8 cellular contexts compared by ENCODE assay signal in genomic region chr7:34320926-34321609, GRCh38.
DNase-seq lines count a peak whose midpoint lies in the region; ATAC-seq and TF ChIP-seq lines count a peak whose summit lies in the region.

No MANE protein-coding gene starts in this region.

- DNase-seq in H9 (peak; percentile 84), LHCN-M2 (ENCODE audit: low read depth) (peak; percentile 52), Panc1 (ENCODE audit: low read depth, low spot score) (peak; percentile 58), foreskin melanocyte (peak; percentile 48), osteoblast (ENCODE audit: insufficient read length, low spot score, missing footprints) (peak; percentile 90), GF-D8 (lab: John Stamatoyannopoulos, UW) (no peak)
- peak; percentile 37 for DNase-seq in activated naive CD4-positive, alpha-beta T cell treated with Interleukin-2 at 50 U/mL for 16 hours

- H3K23me2 ChIP-seq in H9 (ENCODE audit: insufficient read length, low read depth, low read length, poor library complexity, severe bottlenecking) = peaks cover 2% of the 10 kb centered on the region

- H2AK5ac ChIP-seq in H9 (ENCODE audit: insufficient read length, low read length) = no peak overlapping the region

- POLR2A ChIA-PET in Panc1 (lab: Charles Lee) = no interaction called here

- no peak overlapping the region for H2BK5ac ChIP-seq in H9 (ENCODE audit: insufficient read length, low read length)

- no peak overlapping the region for H2BK20ac ChIP-seq in H9 (ENCODE audit: low read depth, low read length, poor library complexity, severe bottlenecking)

- no peak overlapping the region for H2BK15ac ChIP-seq in H9 (ENCODE audit: low read depth, low read length)

- H3K4me1 ChIP-seq in H9 (ENCODE audit: insufficient read depth, low read length) (no peaks in the 10 kb centered on the region), Panc1 (ENCODE audit: control insufficient read depth, insufficient read depth, low read length) (peaks cover 6% of the 10 kb centered on the region; the same call in 1 of the 2 replicates), osteoblast (ENCODE audit: insufficient read depth, low read length) (no peaks in the 10 kb centered on the region)

- H3K27me3 ChIP-seq in H9 (ENCODE audit: insufficient read depth, low read length) = no peaks in the 10 kb centered on the region
- H3K27me3 ChIP-seq in Panc1 (ENCODE audit: control insufficient read depth, insufficient read depth, low read length) = no peaks in the 10 kb centered on the region
- H3K27me3 ChIP-seq in osteoblast (ENCODE audit: insufficient read depth, low read length) = no peaks in the 10 kb centered on the region

- no peak overlapping the region for H3K14ac ChIP-seq in H9 (ENCODE audit: insufficient read depth, low read length)

- peaks cover 3 to 5% of the 10 kb centered on the region in 2 experiments for H3K4me1 Mint-ChIP-seq in H9

- no peaks in the 10 kb centered on the region for H3K9me3 Mint-ChIP-seq in H9

- no peaks in the 10 kb centered on the region for H3K27me3 Mint-ChIP-seq in H9 (ENCODE audit: low read depth)

- H3K9ac ChIP-seq in H9 (ENCODE audit: extremely low read depth, insufficient read length, low read length) = no peak overlapping the region

- H3K23ac ChIP-seq in H9 (ENCODE audit: insufficient read length, low read depth, low read length) = no peak overlapping the region

- no peak overlapping the region for H2BK120ac ChIP-seq in H9 (ENCODE audit: low read depth, low read length, poor library complexity, severe bottlenecking)

- in situ Hi-C loops in Panc1 (cut with HindIII; ENCODE audit: low pct_unique_long_range_greater_than_20kb, low sequenced_read_pairs) = no loop called here

- no peak overlapping the region for H3K56ac ChIP-seq in H9 (ENCODE audit: insufficient read length, low read depth, low read length)

- H2BK12ac ChIP-seq in H9 (ENCODE audit: insufficient read length, low read depth, low read length) = no peak overlapping the region

- no peak overlapping the region for H4K5ac ChIP-seq in H9 (ENCODE audit: insufficient read length, low read depth, low read length)

- H3K9me3 ChIP-seq in H9 (ENCODE audit: control insufficient read depth, low read depth, low read length) = no peaks in the 10 kb centered on the region
- H3K9me3 ChIP-seq in Panc1 (ENCODE audit: control insufficient read depth, insufficient read depth, low read depth, low read length) = no peaks in the 10 kb centered on the region
- H3K9me3 ChIP-seq in osteoblast (ENCODE audit: low read depth, low read length) = no peaks in the 10 kb centered on the region

- H3K4me2 ChIP-seq in H9 (ENCODE audit: insufficient read depth, insufficient read length, low read length) (peak overlapping the region; percentile 48), osteoblast (ENCODE audit: insufficient read depth, low read length) (peak overlapping the region; percentile 56)

- no peak overlapping the region for H3K27ac Mint-ChIP-seq in H9

- BruUV-seq in Panc1 (replicated peaks; lab: Mats Ljungman, UMichigan) = no TSS peak

- H3K27ac ChIP-seq in H9 (ENCODE audit: insufficient read length, low read depth, low read length) (no peak overlapping the region), Panc1 (ENCODE audit: low read length) (no peak overlapping the region), osteoblast (ENCODE audit: low read depth, low read length) (no peak overlapping the region)

- peak overlapping the region in 1 of 2 experiments; percentile 54; a peak in 2 of 5 replicates for H3K4me3 Mint-ChIP-seq in H9

- H3K79me1 ChIP-seq in H9 (ENCODE audit: insufficient read depth, low read depth, low read length, poor library complexity, severe bottlenecking) = no peaks in the 10 kb centered on the region

- no peak overlapping the region for H3K18ac ChIP-seq in H9 (ENCODE audit: insufficient read length, low read depth, low read length)

- H3K79me2 ChIP-seq in H9 (ENCODE audit: insufficient read depth, low read length) (no peaks in the 10 kb centered on the region), osteoblast (ENCODE audit: insufficient read depth, low read length) (no peaks in the 10 kb centered on the region)

- no peak overlapping the region for H4K8ac ChIP-seq in H9 (replicated peaks; ENCODE audit: insufficient read length, low read depth, low read length)

- no peak overlapping the region for H4K91ac ChIP-seq in H9 (ENCODE audit: insufficient read length, low read depth, low read length)

- ATAC-seq in Panc1 = peak; percentile 96

- no peak overlapping the region for H2AFZ ChIP-seq in H9 (ENCODE audit: low read length)
- H2AFZ ChIP-seq in osteoblast (ENCODE audit: low read length) = no peak overlapping the region

- CTCF ChIA-PET in Panc1 (lab: Charles Lee) = interaction anchor here (0.6 to 1.5 kb wide), 4 partner anchors 164 to 715 kb away, joined by 3 to 11 read pairs (median 7); no protein-coding TSS in a partner anchor

- no peak overlapping the region for H3K4ac ChIP-seq in H9 (ENCODE audit: low read depth, low read length)

- no CpG with 5 or more reads among the region's 24 CpGs for WGBS in H9 (ENCODE audit: extremely low coverage, insufficient read length, low lambda C conversion rate)

- no peaks in the 10 kb centered on the region for H4K20me1 ChIP-seq in H9 (ENCODE audit: control insufficient read depth, insufficient read depth, insufficient read length)
- H4K20me1 ChIP-seq in osteoblast (ENCODE audit: insufficient read depth, low read length) = no peaks in the 10 kb centered on the region

- TF ChIP-seq CTCF in GM12872 (IDR thresholded peaks at IDR 0.05; ENCODE audit: insufficient read depth, low read depth, low read length) (peak; percentile 88), H9 (conservative IDR thresholded peaks at IDR 0.05) (peak; percentile 96), Panc1 (IDR thresholded peaks at IDR 0.05) (peak; percentile 96), osteoblast (IDR thresholded peaks at IDR 0.05; ENCODE audit: extremely low read depth, low read depth, low read length) (peak; percentile 92)

- H3K36me3 Mint-ChIP-seq in H9 (ENCODE audit: insufficient read depth in 1 of 3, low read depth in 3 of 3) = no peaks in the 10 kb centered on the region

- intact Hi-C loops in Panc1 (cut with micrococcal nuclease; ENCODE audit: unreplicated experiment) = loop anchor here (2.0 to 10.0 kb wide), 4 partner anchors 104 to 714 kb away; partner anchors contain the start of gene DPY19L1

- peak overlapping the region; percentile 17 to 46 for H3K4me3 ChIP-seq in Panc1 (ENCODE audit: low read depth in 2 of 2, low read length in 2 of 2)
- no peak overlapping the region for H3K4me3 ChIP-seq in osteoblast (ENCODE audit: insufficient read depth, low read length)

- H3K36me3 ChIP-seq in Panc1 (ENCODE audit: control insufficient read depth, insufficient read depth, low read length) (no peaks in the 10 kb centered on the region), osteoblast (ENCODE audit: insufficient read depth, low read length) (no peaks in the 10 kb centered on the region)

- H3T11ph ChIP-seq in H9 (ENCODE audit: low read length) = no peak overlapping the region
